Comparison of ENCODE assay signal across 1 cellular context in the genomic region with DNA sequence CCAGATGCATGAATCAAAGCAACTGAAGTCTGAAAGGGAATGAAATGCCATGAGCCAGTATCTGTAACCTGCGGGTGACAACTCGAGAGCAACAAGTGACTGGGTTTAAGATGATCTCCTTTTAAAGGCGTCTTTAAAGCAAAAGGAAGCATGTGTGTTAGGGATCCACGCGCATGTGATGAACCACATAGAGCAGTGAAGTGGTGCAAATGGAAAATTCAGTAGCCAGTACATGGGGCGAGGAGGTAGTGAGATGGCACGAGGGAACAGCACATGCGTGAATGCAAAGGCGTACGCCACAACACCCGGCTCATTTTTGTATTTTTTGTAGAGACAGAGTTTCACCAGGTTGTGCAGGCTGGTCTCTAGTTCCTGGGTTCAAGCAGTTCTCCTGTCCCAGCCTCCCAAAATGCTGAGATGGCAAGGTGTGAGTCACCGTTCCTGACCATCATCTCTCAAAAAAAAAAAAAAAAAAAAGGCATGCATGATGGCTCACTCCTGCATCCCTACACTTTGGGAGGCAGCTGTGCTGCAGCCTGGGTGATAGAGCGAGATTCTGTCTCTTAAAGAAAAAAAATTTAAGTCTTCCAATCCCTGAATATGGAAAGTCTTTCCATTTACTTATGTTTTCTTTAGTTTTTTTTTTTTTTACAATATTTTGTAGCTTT.
TF ChIP-seq lines count a peak whose summit lies in the region.

No MANE protein-coding gene starts in this region.

TF ChIP-seq in HEK293, 187 proteins besides CTCF, POLR2A, EP300 and RAD21 (continued from another document):
- TF ChIP-seq, protein P1, sequence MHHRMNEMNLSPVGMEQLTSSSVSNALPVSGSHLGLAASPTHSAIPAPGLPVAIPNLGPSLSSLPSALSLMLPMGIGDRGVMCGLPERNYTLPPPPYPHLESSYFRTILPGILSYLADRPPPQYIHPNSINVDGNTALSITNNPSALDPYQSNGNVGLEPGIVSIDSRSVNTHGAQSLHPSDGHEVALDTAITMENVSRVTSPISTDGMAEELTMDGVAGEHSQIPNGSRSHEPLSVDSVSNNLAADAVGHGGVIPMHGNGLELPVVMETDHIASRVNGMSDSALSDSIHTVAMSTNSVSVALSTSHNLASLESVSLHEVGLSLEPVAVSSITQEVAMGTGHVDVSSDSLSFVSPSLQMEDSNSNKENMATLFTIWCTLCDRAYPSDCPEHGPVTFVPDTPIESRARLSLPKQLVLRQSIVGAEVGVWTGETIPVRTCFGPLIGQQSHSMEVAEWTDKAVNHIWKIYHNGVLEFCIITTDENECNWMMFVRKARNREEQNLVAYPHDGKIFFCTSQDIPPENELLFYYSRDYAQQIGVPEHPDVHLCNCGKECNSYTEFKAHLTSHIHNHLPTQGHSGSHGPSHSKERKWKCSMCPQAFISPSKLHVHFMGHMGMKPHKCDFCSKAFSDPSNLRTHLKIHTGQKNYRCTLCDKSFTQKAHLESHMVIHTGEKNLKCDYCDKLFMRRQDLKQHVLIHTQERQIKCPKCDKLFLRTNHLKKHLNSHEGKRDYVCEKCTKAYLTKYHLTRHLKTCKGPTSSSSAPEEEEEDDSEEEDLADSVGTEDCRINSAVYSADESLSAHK (tag by site-specific recombination; IDR thresholded peaks at IDR 0.05): no peak
- TF ChIP-seq, protein P2, sequence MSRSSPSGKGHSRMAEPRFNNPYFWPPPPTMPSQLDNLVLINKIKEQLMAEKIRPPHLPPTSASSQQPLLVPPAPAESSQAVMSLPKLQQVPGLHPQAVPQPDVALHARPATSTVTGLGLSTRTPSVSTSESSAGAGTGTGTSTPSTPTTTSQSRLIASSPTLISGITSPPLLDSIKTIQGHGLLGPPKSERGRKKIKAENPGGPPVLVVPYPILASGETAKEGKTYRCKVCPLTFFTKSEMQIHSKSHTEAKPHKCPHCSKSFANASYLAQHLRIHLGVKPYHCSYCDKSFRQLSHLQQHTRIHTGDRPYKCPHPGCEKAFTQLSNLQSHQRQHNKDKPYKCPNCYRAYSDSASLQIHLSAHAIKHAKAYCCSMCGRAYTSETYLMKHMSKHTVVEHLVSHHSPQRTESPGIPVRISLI (tag by site-specific recombination; IDR thresholded peaks at IDR 0.05): 0 out of 2 replicates have a peak, but pooled peaks have one; percentile 39
- TF ChIP-seq HOXA7 (CRISPR knock-in tag; IDR thresholded peaks at IDR 0.05; ENCODE audit: borderline replicate concordance) (no peak), ZBTB7A (tag by site-specific recombination; IDR thresholded peaks at IDR 0.05; ENCODE audit: low read depth) (no peak), ZNF76 (tag by site-specific recombination; IDR thresholded peaks at IDR 0.05; ENCODE audit: borderline replicate concordance, low read depth) (no peak), ZNF600 (tag by site-specific recombination; IDR thresholded peaks at IDR 0.05) (peak; percentile 32; the same call in 1 of the 2 replicates)
- TF ChIP-seq, protein P3, sequence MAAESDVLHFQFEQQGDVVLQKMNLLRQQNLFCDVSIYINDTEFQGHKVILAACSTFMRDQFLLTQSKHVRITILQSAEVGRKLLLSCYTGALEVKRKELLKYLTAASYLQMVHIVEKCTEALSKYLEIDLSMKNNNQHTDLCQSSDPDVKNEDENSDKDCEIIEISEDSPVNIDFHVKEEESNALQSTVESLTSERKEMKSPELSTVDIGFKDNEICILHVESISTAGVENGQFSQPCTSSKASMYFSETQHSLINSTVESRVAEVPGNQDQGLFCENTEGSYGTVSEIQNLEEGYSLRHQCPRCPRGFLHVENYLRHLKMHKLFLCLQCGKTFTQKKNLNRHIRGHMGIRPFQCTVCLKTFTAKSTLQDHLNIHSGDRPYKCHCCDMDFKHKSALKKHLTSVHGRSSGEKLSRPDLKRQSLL (tag by site-specific recombination; IDR thresholded peaks at IDR 0.05): no peak
TF ChIP-seq in HEK293: peak in this region for 4.
